ENCODE assay signal across 1 cellular context in genomic region chr20:33863440-33864323, GRCh38.
TF ChIP-seq lines count a peak whose summit lies in the region.

No MANE protein-coding gene starts in this region.

TF ChIP-seq in IMR-90, 13 proteins besides CTCF, POLR2A, EP300 and RAD21:
- TF ChIP-seq RCOR1 (IDR thresholded peaks at IDR 0.05; ENCODE audit: insufficient replicate concordance, low read length): no peak
